ENCODE assay signal across 14 cellular contexts in genomic region chr1:211566431-211567025, GRCh38. TPM values are rescaled to one million over a fixed set of nuclear protein-coding genes. Genes with fewer than 3 reads are reported as not detected.
DNase-seq lines count a peak whose midpoint lies in the region; ATAC-seq and TF ChIP-seq lines count a peak whose summit lies in the region.
"Had no signal": no experiment of that assay in that cellular context is flagged by ENCODE, and none has a peak within 500 bp of the region (broad histone marks: within the 10 kb centered on the region; RNA-seq: fewer than 3 reads in every experiment).

No MANE protein-coding gene starts in this region.

- TF ChIP-seq CTCF in foreskin fibroblast (IDR thresholded peaks at IDR 0.05; ENCODE audit: low read depth, low read length) = no peak
- TF ChIP-seq CTCF in type B pancreatic cell (conservative IDR thresholded peaks at IDR 0.05) = no peak

- ATAC-seq in GM18517 (IDR thresholded peaks at IDR 0.05; ENCODE audit: unreplicated experiment) (peak; percentile 71), GM19395 (IDR thresholded peaks at IDR 0.05; ENCODE audit: unreplicated experiment) (peak; percentile 90), HG02870 (IDR thresholded peaks at IDR 0.05; ENCODE audit: unreplicated experiment) (peak; percentile 94), HG03571 (IDR thresholded peaks at IDR 0.05; ENCODE audit: unreplicated experiment) (peak; percentile 97)

- H3K27me3 Mint-ChIP-seq in type B pancreatic cell = no peaks in the 10 kb centered on the region

- DNase-seq in foreskin fibroblast = no peak
- DNase-seq in stimulated activated naive CD4-positive, alpha-beta T cell (lab: John Stamatoyannopoulos, UW) = no peak
- DNase-seq in dedifferentiated amniotic fluid mesenchymal stem cell (ENCODE audit: extremely low spot score) = no peak
- no peak for DNase-seq in type B pancreatic cell (ENCODE audit: extremely low spot score, unreplicated experiment)
- DNase-seq: brain microvascular endothelial cell, Calu3, islet precursor cell, NCI-H446 treated with DMSO at 0.1 percent for 48 hours had no signal

- no peaks in the 10 kb centered on the region for H3K9me3 Mint-ChIP-seq in type B pancreatic cell
- H3K9me3 Mint-ChIP-seq: neural progenitor cell had no signal

- no peak overlapping the region for H3K4me3 Mint-ChIP-seq in type B pancreatic cell
- H3K4me3 Mint-ChIP-seq: neural progenitor cell had no signal

- no peak overlapping the region for H3K27ac Mint-ChIP-seq in type B pancreatic cell
- H3K27ac Mint-ChIP-seq: neural progenitor cell had no signal

- no peak overlapping the region for H3K4me3 ChIP-seq in foreskin fibroblast (ENCODE audit: low read depth in 1 of 2, low read length in 2 of 2)
- H3K4me3 ChIP-seq: neural progenitor cell, suprapubic skin had no signal

- no peaks in the 10 kb centered on the region for H3K4me1 Mint-ChIP-seq in type B pancreatic cell (ENCODE audit: unreplicated experiment)
- H3K4me1 Mint-ChIP-seq: neural progenitor cell had no signal

- H3K36me3 Mint-ChIP-seq in type B pancreatic cell = no peaks in the 10 kb centered on the region
- H3K36me3 Mint-ChIP-seq: neural progenitor cell had no signal

RNA-seq across cellular contexts. Expression of gene SLC30A1, which starts 12.4 kb away (rescaled TPM):
- total RNA-seq in type B pancreatic cell (ENCODE audit: low replicate concordance) = 21.8 and 46.2 TPM in 2 replicates
